Comparison of ENCODE assay signal across 18 cellular contexts in genomic region chr14:106652494-106652893, GRCh38.
A peak's percentile ranks its signal among the peaks of the same experiment; 100 is the strongest.
DNase-seq lines count a peak whose midpoint lies in the region; ATAC-seq and TF ChIP-seq lines count a peak whose summit lies in the region.
"Had no signal": no experiment of that assay in that cellular context is flagged by ENCODE, and none has a peak within 500 bp of the region (broad histone marks: within the 10 kb centered on the region; RNA-seq: fewer than 3 reads in every experiment).

No MANE protein-coding gene starts in this region.

- CTCF ChIA-PET in A673 (lab: Charles Lee) = interaction anchor here (0.5 to 1.1 kb wide), 2 partner anchors 29 to 320 kb away, joined by 3 to 11 read pairs; no protein-coding TSS in a partner anchor

- BruUV-seq in A673 (replicated peaks; lab: Mats Ljungman, UMichigan) = no TSS peak

- H3K36me3 ChIP-seq in A673 (ENCODE audit: insufficient read depth, low read length, poor library complexity, severe bottlenecking) = no peaks in the 10 kb centered on the region
- H3K36me3 ChIP-seq in colonic mucosa = no peaks in the 10 kb centered on the region

- H3K9ac ChIP-seq in colonic mucosa (ENCODE audit: low read depth in 2 of 2, low read length in 2 of 2) = no peak overlapping the region

- no peaks in the 10 kb centered on the region for H3K27me3 ChIP-seq in A673 (replicated peaks; ENCODE audit: insufficient read depth, low read depth, low read length, poor library complexity)
- H3K27me3 ChIP-seq in colonic mucosa = no peaks in the 10 kb centered on the region
- H3K27me3 ChIP-seq: testis had no signal

- H3K4me1 ChIP-seq in A673 (ENCODE audit: insufficient read depth, low read length, poor library complexity, severe bottlenecking) (no peaks in the 10 kb centered on the region), colonic mucosa (no peaks in the 10 kb centered on the region)
- H3K4me1 ChIP-seq: testis had no signal

- POLR2A ChIA-PET in A673 (lab: Charles Lee; ENCODE audit: low non-redundant PET) = no interaction called here

- DNase-seq in A673 (ENCODE audit: low spot score) (peak; percentile 52), NCI-H345 (lab: John Stamatoyannopoulos, UW) (peak; percentile 41), NCI-H1092 (lab: John Stamatoyannopoulos, UW) (no peak), colonic mucosa (no peak)
- DNase-seq in activated CD4-positive, alpha-beta T cell treated with anti-CD3 and anti-CD28 coated beads, Interleukin-2, amount 50 U/mL, for 4 hours = no peak
- no peak for DNase-seq in effector CD8-positive, alpha-beta T cell (lab: John Stamatoyannopoulos, UW)
- DNase-seq: activated CD4-positive, alpha-beta T cell treated with anti-CD3 and anti-CD28 coated beads, Interleukin-2, amount 50 U/mL, for 1 hour; DMS 273 treated with DMSO at 0.1 percent for 48 hours; IMR-90; left colon; NCI-H1417; NCI-H82; SHP77; stimulated activated CD4-positive, alpha-beta T cell treated with anti-CD3 and anti-CD28 coated beads, Interleukin-15, amount 100 ng/mL, for 24 hours; T-helper 9 cell; testis had no signal

- no peaks in the 10 kb centered on the region for H3K9me3 ChIP-seq in A673 (ENCODE audit: low read depth, low read length, poor library complexity, severe bottlenecking)
- no peaks in the 10 kb centered on the region for H3K9me3 ChIP-seq in colonic mucosa
- H3K9me3 ChIP-seq: testis had no signal

- TF ChIP-seq CTCF in A673 (conservative IDR thresholded peaks at IDR 0.05; ENCODE audit: low read depth, low read length) (peak; percentile 44; the same call in 1 of the 2 replicates), GM12873 (IDR thresholded peaks at IDR 0.05; ENCODE audit: insufficient read depth, low read depth, low read length, missing control alignments) (peak; percentile 35), colonic mucosa (IDR thresholded peaks at IDR 0.05) (no peak)

- intact Hi-C loops in A673 (cut with micrococcal nuclease; ENCODE audit: unreplicated experiment) (no loop called here), colonic mucosa (cut with DNase I) (no loop called here)

- H3K27ac ChIP-seq in A673 (ENCODE audit: low read depth, low read length, poor library complexity, severe bottlenecking) (no peak overlapping the region), colonic mucosa (no peak overlapping the region)
- H3K27ac ChIP-seq: testis had no signal

- H3K4me3 ChIP-seq in A673 (ENCODE audit: low read depth, low read length, poor library complexity, severe bottlenecking) (no peak overlapping the region), colonic mucosa (no peak overlapping the region)
- H3K4me3 ChIP-seq: testis had no signal

- ATAC-seq in HG02642 (IDR thresholded peaks at IDR 0.05; ENCODE audit: poor library complexity, unreplicated experiment) = peak; percentile 57
- ATAC-seq: left colon had no signal

Comparison
In these comparisons a context has a peak if more than half of its experiments do, and no peak if none do; other contexts are left out.
1. DNase-seq: peak in A673 (single experiment) and NCI-H345 (single experiment); none in activated CD4-positive, alpha-beta T cell treated with anti-CD3 and anti-CD28 coated beads, Interleukin-2, amount 50 U/mL, for 4 hours (0 of 2), effector CD8-positive, alpha-beta T cell (single experiment), NCI-H1092 (single experiment) and colonic mucosa (single experiment).